24 cellular contexts compared by ENCODE assay signal in genomic region chr2:128298286-128298685, GRCh38. TPM values are rescaled to one million over a fixed set of nuclear protein-coding genes. Genes with fewer than 3 reads are reported as not detected.
DNase-seq lines count a peak whose midpoint lies in the region; ATAC-seq, FAIRE-seq and TF ChIP-seq lines count a peak whose summit lies in the region.
"Had no signal": no experiment of that assay in that cellular context is flagged by ENCODE, and none has a peak within 500 bp of the region (broad histone marks: within the 10 kb centered on the region; RNA-seq: fewer than 3 reads in every experiment).

No MANE protein-coding gene starts in this region.

- in situ Hi-C loops in GM12878 (cut with MboI) = no loop called here

- no peaks in the 10 kb centered on the region for H3K79me2 ChIP-seq in GM12878 (ENCODE audit: control insufficient read depth, insufficient read depth, low read length)

- no peak overlapping the region for H3K27ac ChIP-seq in HEK293 (ENCODE audit: extremely low read depth, low read depth, low read length)
- no peak overlapping the region for H3K27ac ChIP-seq in GM12878 (ENCODE audit: control insufficient read depth, insufficient read depth)
- H3K27ac ChIP-seq: 22Rv1, BLaER1, C4-2B had no signal

- H3K4me2 ChIP-seq in GM12878 (ENCODE audit: control insufficient read depth, insufficient read depth) = no peak overlapping the region
- H3K4me2 ChIP-seq: BLaER1 had no signal

- RAD21 ChIA-PET in GM12878 (lab: Charles Lee; ENCODE audit: unreplicated experiment) = no interaction called here

- H3K4me3 ChIP-seq in HEK293 (ENCODE audit: low read depth, low read length) (no peak overlapping the region), GM12878 (no peak overlapping the region)
- H3K4me3 ChIP-seq: BLaER1, HAP-1 had no signal

- peak; percentile 31 for FAIRE-seq in GM12878 (lab: Jason Lieb, UNC)
- FAIRE-seq: A204.1, GM12891, GM18507, H54 had no signal

- no peak for TF ChIP-seq RAD21 in GM12878 (IDR thresholded peaks at IDR 0.05; ENCODE audit: insufficient read depth, low read depth, low read length)

- H3K36me3 ChIP-seq in HEK293 (ENCODE audit: control insufficient read depth in 2 of 2, insufficient read depth in 1 of 2, low read length in 2 of 2) (peaks cover 0 to 3% of the 10 kb centered on the region in 2 experiments; a peak in 1 of 3 replicates), GM12878 (ENCODE audit: control insufficient read depth in 2 of 2, insufficient read depth in 2 of 2, low read length in 1 of 2) (no peaks in the 10 kb centered on the region; a peak in 1 of 4 replicates)
- H3K36me3 ChIP-seq: HAP-1 had no signal

- TF ChIP-seq EP300 in GM12878 (IDR thresholded peaks at IDR 0.05; ENCODE audit: borderline replicate concordance in 1 of 2, control insufficient read depth in 1 of 2, low read depth in 2 of 2, low read length in 2 of 2) = no peak

- ATAC-seq in GM12878 = no peak
- no peak for ATAC-seq in HG02884 (IDR thresholded peaks at IDR 0.05; ENCODE audit: unreplicated experiment)
- no peak for ATAC-seq in HG03342 (IDR thresholded peaks at IDR 0.05; ENCODE audit: unreplicated experiment)
- ATAC-seq: CD8-positive, alpha-beta T cell had no signal

- H3K27me3 ChIP-seq in GM12878 (replicated peaks in 1 of 2; ENCODE audit: control insufficient read depth in 2 of 2, insufficient read depth in 2 of 2, low read length in 1 of 2) = no peaks in the 10 kb centered on the region
- H3K27me3 ChIP-seq: BLaER1 had no signal

- intact Hi-C loops in GM12878 (cut with micrococcal nuclease; ENCODE audit: unreplicated experiment) = no loop called here

- peak overlapping the region; percentile 70 for H3K27ac Mint-ChIP-seq in endothelial cell (ENCODE audit: unreplicated experiment)
- peak overlapping the region; percentile 12 for H3K27ac Mint-ChIP-seq in osteocyte (ENCODE audit: unreplicated experiment)
- H3K27ac Mint-ChIP-seq: B cell; CD4-positive, CD25-positive, alpha-beta regulatory T cell; CD8-positive, alpha-beta T cell had no signal

- TF ChIP-seq CTCF in HEK293 (tag by site-specific recombination; IDR thresholded peaks at IDR 0.05) (no peak), GM12878 (IDR thresholded peaks at IDR 0.05 in 2 of 3, conservative IDR thresholded peaks at IDR 0.05 in 1 of 3; ENCODE audit: control insufficient read depth in 2 of 3, extremely low read depth in 1 of 3, insufficient read depth in 1 of 3, low read depth in 3 of 3, low read length in 3 of 3) (no peak), endothelial cell (IDR thresholded peaks at IDR 0.05; ENCODE audit: unreplicated experiment) (no peak), osteocyte (IDR thresholded peaks at IDR 0.05) (no peak)

- H4K20me1 ChIP-seq in GM12878 (ENCODE audit: control insufficient read depth, insufficient read depth) = no peaks in the 10 kb centered on the region; the same call in 1 of the 2 replicates

- SMC1A ChIA-PET in GM12878 (lab: Charles Lee; ENCODE audit: uncharacterized antibody, unreplicated experiment) = no interaction called here

- H3K9ac ChIP-seq in GM12878 (ENCODE audit: control insufficient read depth, insufficient read depth, low read length) = no peak overlapping the region
- H3K9ac ChIP-seq: BLaER1 had no signal

- H3K36me3 Mint-ChIP-seq in endothelial cell (ENCODE audit: low read depth, unreplicated experiment) (peaks cover 5% of the 10 kb centered on the region), osteocyte (ENCODE audit: unreplicated experiment) (peaks cover 2% of the 10 kb centered on the region)

- H3K4me1 Mint-ChIP-seq in endothelial cell (ENCODE audit: unreplicated experiment) (peaks cover 2% of the 10 kb centered on the region), osteocyte (ENCODE audit: unreplicated experiment) (peaks cover 56% of the 10 kb centered on the region)

- POLR2A ChIA-PET in HEK293 (lab: Yijun Ruan, JAX) (no interaction called here), GM12878 (lab: Charles Lee) (interaction anchor here (0.6 kb wide), 1 partner anchor 133 kb away, joined by 5 read pairs; no protein-coding TSS in a partner anchor)

- H3K9me3 Mint-ChIP-seq in endothelial cell (ENCODE audit: unreplicated experiment) (no peaks in the 10 kb centered on the region), osteocyte (ENCODE audit: unreplicated experiment) (no peaks in the 10 kb centered on the region)

- H2AFZ ChIP-seq in GM12878 (ENCODE audit: control insufficient read depth, low read depth, low read length) = no peak overlapping the region

- CTCF ChIA-PET in HEK293 (lab: Yijun Ruan, JAX) = no interaction called here
- CTCF ChIA-PET in GM12878 (lab: Yijun Ruan, JAX) = no interaction called here

- BruUV-seq in GM12878 (replicated peaks; lab: Mats Ljungman, UMichigan) = no TSS peak

- 95% methylated on average over 7 of the region's 7 CpGs for whole genome bisulfite sequencing in GM12878 (ENCODE audit: insufficient coverage, insufficient replicate concordance, low lambda C conversion rate, missing lambda C conversion rate)

- H3K4me3 Mint-ChIP-seq in endothelial cell (ENCODE audit: unreplicated experiment) (peak overlapping the region; percentile 84), osteocyte (ENCODE audit: unreplicated experiment) (no peak overlapping the region)
- H3K4me3 Mint-ChIP-seq: B cell; CD4-positive, CD25-positive, alpha-beta regulatory T cell; CD8-positive, alpha-beta T cell had no signal

- no peaks in the 10 kb centered on the region for H3K4me1 ChIP-seq in HEK293 (ENCODE audit: control insufficient read depth, insufficient read depth, low read length)
- no peaks in the 10 kb centered on the region for H3K4me1 ChIP-seq in GM12878 (ENCODE audit: control insufficient read depth, insufficient read depth, low read length)
- H3K4me1 ChIP-seq: Caco-2, HAP-1 had no signal

- TF ChIP-seq POLR2A in GM12878 (IDR thresholded peaks at IDR 0.05; ENCODE audit: low read depth, low read length) = no peak

- H3K27me3 Mint-ChIP-seq in endothelial cell (ENCODE audit: unreplicated experiment) (peaks cover 15% of the 10 kb centered on the region), osteocyte (ENCODE audit: unreplicated experiment) (no peaks in the 10 kb centered on the region)
- H3K27me3 Mint-ChIP-seq: B cell; CD4-positive, CD25-positive, alpha-beta regulatory T cell had no signal

- H3K9me3 ChIP-seq in HEK293 (ENCODE audit: control insufficient read depth, insufficient read depth, low read depth, low read length) (no peaks in the 10 kb centered on the region), GM12878 (replicated peaks; ENCODE audit: control insufficient read depth, insufficient read depth, low read length) (no peaks in the 10 kb centered on the region)
- H3K9me3 ChIP-seq: Caco-2, HAP-1 had no signal

- DNase-seq in GM12878 (ENCODE audit: low read depth, low spot score) = no peak
- no peak for DNase-seq in endothelial cell (ENCODE audit: low spot score)
- DNase-seq in osteocyte (ENCODE audit: extremely low spot score, unreplicated experiment) = no peak
- DNase-seq in DMS79 treated with DMSO at 0.1 percent for 48 hours (lab: John Stamatoyannopoulos, UW) = no peak
- no peak for DNase-seq in stimulated activated naive CD4-positive, alpha-beta T cell treated with Interleukin-2 at 50 U/mL for 16 hours (lab: John Stamatoyannopoulos, UW)
- DNase-seq: Caco-2; CD4-positive, CD25-positive, alpha-beta regulatory T cell; CD8-positive, alpha-beta T cell; DMS153; EL; GDM1; GOT3 had no signal

TF ChIP-seq in HEK293, 187 proteins besides CTCF, POLR2A, EP300 and RAD21:
- TF ChIP-seq ZNF555 (tag by site-specific recombination; conservative IDR thresholded peaks at IDR 0.05) (no peak), ZNF146 (tag by site-specific recombination; IDR thresholded peaks at IDR 0.05) (peak; percentile 73), ZNF473 (tag by site-specific recombination; IDR thresholded peaks at IDR 0.05) (no peak)

TF ChIP-seq in GM12878, 131 proteins besides CTCF, POLR2A, EP300 and RAD21:
- TF ChIP-seq KDM1A (IDR thresholded peaks at IDR 0.05; ENCODE audit: borderline replicate concordance) = no peak
- TF ChIP-seq RELB (IDR thresholded peaks at IDR 0.05; ENCODE audit: low read depth) = no peak

RNA-seq across cellular contexts. Expression of gene HS6ST1, which starts 20.4 kb away (rescaled TPM):
- 14.4 and 19.3 TPM in 2 replicates for total RNA-seq in GM12878 (2013; cell fraction: nucleolus; rRNA removed)
- total RNA-seq in GM12878 (2014; rRNA removed) (13.3 and 16.3 TPM in 2 replicates), GM12878 (2014; rRNA removed; fragmentation: Illumina TruSeq; extraction: Trizol) (6.0 and 7.1 TPM in 2 replicates), GM12878 (2021) (17.0 and 17.4 TPM in 2 replicates), endothelial cell (ENCODE audit: unreplicated experiment) (23.3 TPM), osteocyte (42.6 and 43.0 TPM in 2 replicates)
- 1.7 TPM for polyA plus RNA-seq in GM12878 (2011; ENCODE audit: low read depth)
- polyA plus RNA-seq in GM12878 (2011; rRNA removed) (1.7 and 3.1 TPM in 2 replicates), GM12878 (2014; fragmentation: Illumina TruSeq; extraction: Trizol) (1.7 and 6.2 TPM in 2 replicates), GM12878 (2014; fragmentation: Nextera tagmentation; extraction: Ambion mirVana) (under 1 TPM; 0.48 to 0.75 TPM), GM12878 (2014; rRNA removed) (12.6 and 12.8 TPM in 2 replicates), GM12878 (2016; fragmentation: Nextera tagmentation; extraction: Ambion mirVana) (1 to 10 TPM; 2.2 TPM)
- polyA plus RNA-seq in GM12878 (2011; cell fraction: cytosol; rRNA removed) = 6.2 and 9.8 TPM in 2 replicates
- 4.1 and 8.6 TPM in 2 replicates for polyA plus RNA-seq in GM12878 (2011; cell fraction: nucleus; rRNA removed)
- polyA plus RNA-seq in GM12878 (2012) = 3.9 and 4.2 TPM in 2 replicates
- polyA minus RNA-seq in GM12878 (2011; rRNA and poly(A)+ RNA removed) = 5.3 and 10.3 TPM in 2 replicates
- 4.7 and 6.3 TPM in 2 replicates for polyA minus RNA-seq in GM12878 (2011; cell fraction: cytosol; rRNA and poly(A)+ RNA removed)
- 10.2 and 28.1 TPM in 2 replicates for polyA minus RNA-seq in GM12878 (2011; cell fraction: nucleus; rRNA and poly(A)+ RNA removed)
